32 cellular contexts compared by ENCODE assay signal in the genomic region with DNA sequence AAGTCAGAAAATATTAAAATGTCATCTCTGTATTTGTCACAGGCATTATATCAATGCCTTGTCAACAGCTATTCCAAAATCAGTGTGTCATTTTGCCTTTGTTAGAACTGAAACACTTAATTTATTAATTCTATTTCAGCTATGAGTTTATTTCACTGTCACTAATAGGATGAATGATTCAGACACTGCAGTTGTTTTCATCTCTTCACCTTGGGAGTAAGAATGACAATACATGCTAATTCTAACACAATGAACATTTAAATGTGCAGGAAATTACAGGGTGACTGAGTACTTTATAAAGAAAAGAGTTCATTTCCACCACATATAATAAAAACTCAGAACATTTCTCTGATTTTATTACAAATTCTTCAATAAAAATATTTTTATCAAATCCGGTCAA.
"Had no signal": no experiment of that assay in that cellular context is flagged by ENCODE, and none has a peak within 500 bp of the region (broad histone marks: within the 10 kb centered on the region; RNA-seq: fewer than 3 reads in every experiment).

No MANE protein-coding gene starts in this region.

- H3K4me1 ChIP-seq: adrenal gland, ascending aorta, breast epithelium, esophagus muscularis mucosa, heart left ventricle had no signal

- H3K36me3 Mint-ChIP-seq: activated CD4-positive, alpha-beta memory T cell treated with anti-CD3 and anti-CD28 coated beads for 36 hours; activated CD8-positive, alpha-beta memory T cell treated with anti-CD3 and anti-CD28 coated beads, Interleukin-2, amount 10 ng/mL, durations not matched to agents 7 days and 5 days; activated naive CD8-positive, alpha-beta T cell treated with anti-CD3 and anti-CD28 coated beads for 36 hours; brain had no signal

- H3K4me3 ChIP-seq: adrenal gland, ascending aorta, breast epithelium, cardiac muscle cell, coronary artery, esophagus muscularis mucosa, gastrocnemius medialis, heart left ventricle had no signal

- H3K27ac ChIP-seq: adrenal gland, ascending aorta, breast epithelium, cardiac muscle cell, coronary artery, esophagus muscularis mucosa, foreskin keratinocyte, gastrocnemius medialis, heart left ventricle had no signal

- H3K4me3 Mint-ChIP-seq: activated CD4-positive, alpha-beta memory T cell treated with anti-CD3 and anti-CD28 coated beads for 36 hours; activated CD4-positive, alpha-beta T cell treated with anti-CD3 and anti-CD28 coated beads for 36 hours; activated CD4-positive, alpha-beta T cell treated with anti-CD3 and anti-CD28 coated beads, Interleukin-2, amount 10 ng/mL, durations not matched to agents 24 days and 14 days; activated CD8-positive, alpha-beta memory T cell treated with anti-CD3 and anti-CD28 coated beads, Interleukin-2, amount 10 ng/mL, durations not matched to agents 7 days and 5 days; activated CD8-positive, alpha-beta T cell treated with anti-CD3 and anti-CD28 coated beads, Interleukin-2, amount 10 ng/mL, durations not matched to agents 7 days and 5 days; activated naive CD8-positive, alpha-beta T cell treated with anti-CD3 and anti-CD28 coated beads for 36 hours; activated naive CD8-positive, alpha-beta T cell treated with anti-CD3 and anti-CD28 coated beads, Interleukin-2, amount 50 U/mL, for 24 hours; activated T-cell treated with anti-CD3 and anti-CD28 coated beads, Interleukin-2, amount 50 U/mL, for 72 hours; brain; dendritic cell treated with granulocyte-macrophage colony-stimulating factor and Interleukin-4, amounts not matched to agents 40 ng/mL and 50 ng/mL, for 4 days had no signal

- H3K27me3 Mint-ChIP-seq: activated CD4-positive, alpha-beta T cell treated with anti-CD3 and anti-CD28 coated beads for 36 hours; activated naive CD8-positive, alpha-beta T cell treated with anti-CD3 and anti-CD28 coated beads for 36 hours; dendritic cell treated with granulocyte-macrophage colony-stimulating factor and Interleukin-4, amounts not matched to agents 40 ng/mL and 50 ng/mL, for 4 days had no signal

- H3K27me3 ChIP-seq: adrenal gland, ascending aorta, breast epithelium, cardiac muscle cell, esophagus muscularis mucosa, foreskin keratinocyte, gastrocnemius medialis, heart left ventricle had no signal

- H3K4me1 Mint-ChIP-seq: activated CD4-positive, alpha-beta T cell treated with anti-CD3 and anti-CD28 coated beads for 36 hours; activated CD4-positive, alpha-beta T cell treated with anti-CD3 and anti-CD28 coated beads, Interleukin-2, amount 10 ng/mL, durations not matched to agents 24 days and 14 days; activated CD8-positive, alpha-beta memory T cell treated with anti-CD3 and anti-CD28 coated beads, Interleukin-2, amount 10 ng/mL, durations not matched to agents 7 days and 5 days; activated naive CD8-positive, alpha-beta T cell treated with anti-CD3 and anti-CD28 coated beads for 36 hours; activated naive CD8-positive, alpha-beta T cell treated with anti-CD3 and anti-CD28 coated beads, Interleukin-2, amount 50 U/mL, for 24 hours had no signal

- H3K9me3 Mint-ChIP-seq: activated CD4-positive, alpha-beta memory T cell treated with anti-CD3 and anti-CD28 coated beads for 36 hours; activated CD4-positive, alpha-beta T cell treated with anti-CD3 and anti-CD28 coated beads, Interleukin-2, amount 10 ng/mL, durations not matched to agents 24 days and 14 days; activated naive CD8-positive, alpha-beta T cell treated with anti-CD3 and anti-CD28 coated beads for 36 hours; activated naive CD8-positive, alpha-beta T cell treated with anti-CD3 and anti-CD28 coated beads, Interleukin-2, amount 50 U/mL, for 24 hours; activated T-cell treated with anti-CD3 and anti-CD28 coated beads, Interleukin-2, amount 50 U/mL, for 72 hours; dendritic cell treated with granulocyte-macrophage colony-stimulating factor and Interleukin-4, amounts not matched to agents 40 ng/mL and 50 ng/mL, for 4 days had no signal

- ATAC-seq: activated CD4-positive, alpha-beta T cell treated with anti-CD3 and anti-CD28 coated beads for 36 hours; activated CD8-positive, alpha-beta memory T cell treated with anti-CD3 and anti-CD28 coated beads, Interleukin-2, amount 10 ng/mL, durations not matched to agents 7 days and 5 days; activated CD8-positive, alpha-beta T cell treated with anti-CD3 and anti-CD28 coated beads, Interleukin-2, amount 10 ng/mL, durations not matched to agents 7 days and 5 days; activated naive CD8-positive, alpha-beta T cell treated with anti-CD3 and anti-CD28 coated beads, Interleukin-2, amount 50 U/mL, for 24 hours; activated T-cell treated with anti-CD3 and anti-CD28 coated beads, Interleukin-2, amount 50 U/mL, for 72 hours; foreskin keratinocyte; gastrocnemius medialis; heart left ventricle had no signal

- H3K27ac Mint-ChIP-seq: activated CD4-positive, alpha-beta memory T cell treated with anti-CD3 and anti-CD28 coated beads for 36 hours; activated CD4-positive, alpha-beta T cell treated with anti-CD3 and anti-CD28 coated beads for 36 hours; activated CD4-positive, alpha-beta T cell treated with anti-CD3 and anti-CD28 coated beads, Interleukin-2, amount 10 ng/mL, durations not matched to agents 24 days and 14 days; activated CD8-positive, alpha-beta memory T cell treated with anti-CD3 and anti-CD28 coated beads, Interleukin-2, amount 10 ng/mL, durations not matched to agents 7 days and 5 days; activated CD8-positive, alpha-beta T cell treated with anti-CD3 and anti-CD28 coated beads, Interleukin-2, amount 10 ng/mL, durations not matched to agents 7 days and 5 days; activated naive CD8-positive, alpha-beta T cell treated with anti-CD3 and anti-CD28 coated beads for 36 hours; activated naive CD8-positive, alpha-beta T cell treated with anti-CD3 and anti-CD28 coated beads, Interleukin-2, amount 50 U/mL, for 24 hours; activated T-cell treated with anti-CD3 and anti-CD28 coated beads, Interleukin-2, amount 50 U/mL, for 72 hours; dendritic cell treated with granulocyte-macrophage colony-stimulating factor and Interleukin-4, amounts not matched to agents 40 ng/mL and 50 ng/mL, for 4 days had no signal

- DNase-seq: activated CD4-positive, alpha-beta memory T cell treated with anti-CD3 and anti-CD28 coated beads for 36 hours; activated CD4-positive, alpha-beta T cell treated with anti-CD3 and anti-CD28 coated beads for 36 hours; activated CD4-positive, alpha-beta T cell treated with anti-CD3 and anti-CD28 coated beads, Interleukin-2, amount 10 ng/mL, durations not matched to agents 24 days and 14 days; activated CD4-positive, CD25-positive, alpha-beta regulatory T cell; activated CD4-positive, CD25-positive, alpha-beta regulatory T cell treated with anti-CD3 and anti-CD28 coated beads, Interleukin-2, amount 50 U/mL, for 72 hours; activated CD8-positive, alpha-beta memory T cell treated with anti-CD3 and anti-CD28 coated beads, Interleukin-2, amount 10 ng/mL, durations not matched to agents 7 days and 5 days; activated CD8-positive, alpha-beta memory T cell treated with anti-CD3 and anti-CD28 coated beads, Interleukin-2, amount 50 U/mL, for 4 hours; activated CD8-positive, alpha-beta T cell treated with anti-CD3 and anti-CD28 coated beads, Interleukin-2, amount 10 ng/mL, durations not matched to agents 7 days and 5 days; activated gamma-delta T cell; activated naive CD4-positive, alpha-beta T cell treated with anti-CD3 and anti-CD28 coated beads, Interleukin-2, amount 50 U/mL, for 16 hours; activated naive CD4-positive, alpha-beta T cell treated with Interleukin-2 at 50 U/mL for 16 hours; activated naive CD8-positive, alpha-beta T cell treated with anti-CD3 and anti-CD28 coated beads for 36 hours; activated naive CD8-positive, alpha-beta T cell treated with anti-CD3 and anti-CD28 coated beads, Interleukin-2, amount 50 U/mL, for 24 hours; activated T-cell treated with anti-CD3 and anti-CD28 coated beads, Interleukin-2, amount 50 U/mL, for 1 hour; activated T-cell treated with anti-CD3 and anti-CD28 coated beads, Interleukin-2, amount 50 U/mL, for 72 hours; adrenal gland; central memory CD4-positive, alpha-beta T cell; cerebellar nuclear complex; effector CD8-positive, alpha-beta T cell; erythroblast; foreskin keratinocyte; gastrocnemius medialis; glutamatergic neuron; heart left ventricle; T-helper 2 cell had no signal

- H3K36me3 ChIP-seq: adrenal gland, ascending aorta, breast epithelium, cardiac muscle cell, esophagus muscularis mucosa, gastrocnemius medialis, heart left ventricle had no signal
